In the genomic region with DNA sequence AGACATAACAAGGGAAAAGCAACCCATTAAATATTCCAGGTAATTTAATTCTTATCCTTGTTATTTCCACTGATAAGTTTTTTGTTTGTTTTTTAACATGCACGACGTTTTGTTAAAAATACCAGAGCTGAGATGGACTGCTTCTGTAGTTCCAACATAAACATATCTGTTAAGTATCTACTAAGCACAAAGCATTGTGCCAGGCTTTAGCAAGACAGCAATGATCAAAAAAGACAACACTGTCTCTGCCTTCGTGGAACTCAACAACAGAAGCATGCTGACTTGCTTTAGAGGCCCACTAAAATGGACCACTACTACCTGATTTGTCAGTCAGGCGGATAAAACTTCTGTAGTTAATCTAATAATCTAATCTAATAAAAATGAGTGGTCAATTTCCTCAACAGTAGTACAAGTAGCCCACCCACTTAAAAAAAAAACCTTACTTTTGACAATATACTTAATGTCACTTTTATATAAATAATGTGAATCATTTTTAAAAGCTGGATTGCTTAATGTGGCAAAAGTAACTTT, we compare ENCODE assay signal across 11 cellular contexts. TPM values are rescaled to one million over a fixed set of nuclear protein-coding genes. Genes with fewer than 3 reads are reported as not detected.
DNase-seq lines count a peak whose midpoint lies in the region; ATAC-seq, FAIRE-seq and TF ChIP-seq lines count a peak whose summit lies in the region.
"Had no signal": no experiment of that assay in that cellular context is flagged by ENCODE, and none has a peak within 500 bp of the region (broad histone marks: within the 10 kb centered on the region; RNA-seq: fewer than 3 reads in every experiment).

No MANE protein-coding gene starts in this region.

- no peak for FAIRE-seq in astrocyte (lab: Jason Lieb, UNC)
- FAIRE-seq: GM18507 had no signal

- POLR2A ChIA-PET in activated CD4-positive, alpha-beta memory T cell treated with anti-CD3 and anti-CD28 coated beads for 36 hours (lab: Charles Lee), result interaction anchor here (0.6 to 2.2 kb wide), 3 partner anchors 12 to 274 kb away, joined by 3 to 10 read pairs (median 5); no protein-coding TSS in a partner anchor

- H3K4me3 Mint-ChIP-seq in astrocyte (ENCODE audit: unreplicated experiment) (no peak overlapping the region), mesothelial cell of epicardium (no peak overlapping the region)
- H3K4me3 Mint-ChIP-seq in activated CD4-positive, alpha-beta memory T cell treated with anti-CD3 and anti-CD28 coated beads for 36 hours, result no peak overlapping the region

- H3K4me3 ChIP-seq in ACC112 (ENCODE audit: low read depth, low read length), result peak overlapping the region; percentile 96
- peak overlapping the region; percentile 71 for H3K4me3 ChIP-seq in GM12865 (ENCODE audit: low read depth, low read length)
- no peak overlapping the region for H3K4me3 ChIP-seq in astrocyte (ENCODE audit: insufficient read depth, low read depth, low read length)

- no peaks in the 10 kb centered on the region for H3K27me3 ChIP-seq in ACC112 (ENCODE audit: insufficient read depth, low read length)
- no peaks in the 10 kb centered on the region for H3K27me3 ChIP-seq in astrocyte (ENCODE audit: insufficient read depth, low read length)

- H3K79me2 ChIP-seq in ACC112 (ENCODE audit: control insufficient read depth, insufficient read depth, low read length, unreplicated experiment) (peaks cover 84% of the 10 kb centered on the region), astrocyte (ENCODE audit: insufficient read depth, low read length) (peaks cover 82% of the 10 kb centered on the region)

- no peak overlapping the region for H3K27ac ChIP-seq in ACC112 (ENCODE audit: low read depth, low read length)
- no peak overlapping the region for H3K27ac ChIP-seq in astrocyte (ENCODE audit: low read depth, low read length)

- H3K27ac Mint-ChIP-seq in astrocyte (ENCODE audit: unreplicated experiment) (no peak overlapping the region), mesothelial cell of epicardium (peak overlapping the region; percentile 60)
- no peak overlapping the region for H3K27ac Mint-ChIP-seq in activated CD4-positive, alpha-beta memory T cell treated with anti-CD3 and anti-CD28 coated beads for 36 hours

- no peaks in the 10 kb centered on the region for H3K36me3 Mint-ChIP-seq in astrocyte (ENCODE audit: low read depth, unreplicated experiment)
- H3K36me3 Mint-ChIP-seq in mesothelial cell of epicardium, result no peaks in the 10 kb centered on the region
- peaks cover 3% of the 10 kb centered on the region for H3K36me3 Mint-ChIP-seq in activated CD4-positive, alpha-beta memory T cell treated with anti-CD3 and anti-CD28 coated beads for 36 hours

- no peaks in the 10 kb centered on the region for H3K36me3 ChIP-seq in ACC112 (ENCODE audit: insufficient read depth, low read length)
- H3K36me3 ChIP-seq in astrocyte (ENCODE audit: insufficient read depth, low read length), result no peaks in the 10 kb centered on the region

- intact Hi-C loops in activated CD4-positive, alpha-beta memory T cell treated with anti-CD3 and anti-CD28 coated beads for 36 hours (cut with micrococcal nuclease), result loop anchor here (2.0 kb wide), 1 partner anchor 306 kb away; no protein-coding TSS in a partner anchor

- H2AFZ ChIP-seq in ACC112 (ENCODE audit: low read length, unreplicated experiment) (no peak overlapping the region), astrocyte (ENCODE audit: low read depth, low read length) (no peak overlapping the region)

- no peak for ATAC-seq in GM19328 (IDR thresholded peaks at IDR 0.05; ENCODE audit: unreplicated experiment)

- H3K4me1 Mint-ChIP-seq in astrocyte (ENCODE audit: low read depth, unreplicated experiment), result peaks cover 48% of the 10 kb centered on the region
- peaks cover 70% of the 10 kb centered on the region for H3K4me1 Mint-ChIP-seq in mesothelial cell of epicardium
- peaks cover 67% of the 10 kb centered on the region for H3K4me1 Mint-ChIP-seq in activated CD4-positive, alpha-beta memory T cell treated with anti-CD3 and anti-CD28 coated beads for 36 hours (ENCODE audit: low read depth)

- no peaks in the 10 kb centered on the region for H3K27me3 Mint-ChIP-seq in astrocyte (ENCODE audit: low read depth, unreplicated experiment)
- H3K27me3 Mint-ChIP-seq in mesothelial cell of epicardium (ENCODE audit: low read depth), result no peaks in the 10 kb centered on the region
- no peaks in the 10 kb centered on the region for H3K27me3 Mint-ChIP-seq in activated CD4-positive, alpha-beta memory T cell treated with anti-CD3 and anti-CD28 coated beads for 36 hours
- H3K27me3 Mint-ChIP-seq: progenitor cell of endocrine pancreas had no signal

- CTCF ChIA-PET in activated CD4-positive, alpha-beta memory T cell treated with anti-CD3 and anti-CD28 coated beads for 36 hours (lab: Charles Lee), result interaction anchor here (0.6 to 1.4 kb wide), 3 partner anchors 12 to 80 kb away, joined by 3 to 5 read pairs (median 4); no protein-coding TSS in a partner anchor

- H3K4me1 ChIP-seq in ACC112 (ENCODE audit: control insufficient read depth, insufficient read depth, low read length, unreplicated experiment) (peaks cover 49% of the 10 kb centered on the region), astrocyte (ENCODE audit: insufficient read depth, low read length) (peaks cover 17% of the 10 kb centered on the region)

- no peak for DNase-seq in GM12865 (ENCODE audit: low read depth)
- no peak for DNase-seq in astrocyte (ENCODE audit: low read depth)
- DNase-seq in mesothelial cell of epicardium (ENCODE audit: low spot score in 2 of 2, unreplicated experiment in 2 of 2), result no peak
- no peak for DNase-seq in activated CD4-positive, alpha-beta memory T cell treated with anti-CD3 and anti-CD28 coated beads for 36 hours
- no peak for DNase-seq in 8988T
- no peak for DNase-seq in HCEC 1CT
- DNase-seq: activated gamma-delta T cell treated with Interleukin-2 at 50 U/mL for 16 hours had no signal

- no peaks in the 10 kb centered on the region for H3K9me3 ChIP-seq in astrocyte (ENCODE audit: insufficient read depth, low read depth, low read length)

- no peak overlapping the region for H3K9ac ChIP-seq in astrocyte (ENCODE audit: low read length)

- TF ChIP-seq CTCF in GM12865 (IDR thresholded peaks at IDR 0.05; ENCODE audit: insufficient read depth, low read depth, low read length, missing control alignments) (no peak), astrocyte (IDR thresholded peaks at IDR 0.05; ENCODE audit: insufficient read depth, low read depth, low read length) (no peak), mesothelial cell of epicardium (IDR thresholded peaks at IDR 0.05; ENCODE audit: unreplicated experiment) (no peak)

- H3K4me2 ChIP-seq in astrocyte (ENCODE audit: low read length), result peak overlapping the region; percentile 52

- peaks cover 74% of the 10 kb centered on the region for H4K20me1 ChIP-seq in astrocyte (ENCODE audit: insufficient read depth, low read length)

- H3K9me3 Mint-ChIP-seq in astrocyte (ENCODE audit: unreplicated experiment), result no peaks in the 10 kb centered on the region
- no peaks in the 10 kb centered on the region for H3K9me3 Mint-ChIP-seq in mesothelial cell of epicardium
- no peaks in the 10 kb centered on the region for H3K9me3 Mint-ChIP-seq in activated CD4-positive, alpha-beta memory T cell treated with anti-CD3 and anti-CD28 coated beads for 36 hours

RNA-seq across cellular contexts. Expression of gene RAB14, which starts 3.1 kb away (rescaled TPM):
- 72.1 and 77.0 TPM in 2 replicates for total RNA-seq in astrocyte
- total RNA-seq in mesothelial cell of epicardium, result 54.9 to 61.5 TPM (median 58.3 TPM) in 3 replicates
- 10 to 100 TPM; 58.2 to 58.5 TPM for total RNA-seq in activated CD4-positive, alpha-beta memory T cell treated with anti-CD3 and anti-CD28 coated beads for 36 hours
